ENCODE assay signal across 21 cellular contexts in the genomic region with DNA sequence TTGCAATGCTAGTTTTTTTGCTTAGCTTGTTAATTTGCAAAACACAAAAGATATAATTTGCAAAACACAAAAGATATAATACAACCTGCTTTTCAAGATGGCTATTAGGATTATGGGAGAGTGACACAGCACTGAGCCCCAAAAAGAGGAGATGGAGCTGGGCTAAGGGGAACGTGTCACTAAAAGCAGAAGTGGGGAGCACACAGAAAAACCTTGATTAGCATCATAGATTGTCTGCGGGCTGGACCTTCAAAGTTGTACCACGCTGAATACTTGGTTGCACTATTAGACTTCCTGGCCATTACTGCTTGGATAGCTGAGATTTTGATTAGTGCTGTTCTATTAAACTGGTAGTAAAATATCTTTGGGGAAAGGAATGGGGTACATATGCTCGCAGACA. TPM values are rescaled to one million over a fixed set of nuclear protein-coding genes. Genes with fewer than 3 reads are reported as not detected.
DNase-seq lines count a peak whose midpoint lies in the region; ATAC-seq, FAIRE-seq and TF ChIP-seq lines count a peak whose summit lies in the region.
"Had no signal": no experiment of that assay in that cellular context is flagged by ENCODE, and none has a peak within 500 bp of the region (broad histone marks: within the 10 kb centered on the region; RNA-seq: fewer than 3 reads in every experiment).

No MANE protein-coding gene starts in this region.

- no peak for DNase-seq in HTR-8/SVneo (ENCODE audit: insufficient read length, low spot score)
- no peak for DNase-seq in K562 (ENCODE audit: extremely low read depth in 1 of 4, low spot score in 3 of 4)
- no peak for DNase-seq in osteocyte (ENCODE audit: extremely low spot score, unreplicated experiment)
- no peak for DNase-seq in neural progenitor cell (ENCODE audit: low spot score)
- DNase-seq: AML-193; Caco-2; CD4-positive, alpha-beta T cell; GOT3; H7; HFFc6; KBM-7 had no signal

- TF ChIP-seq CTCF in K562 (IDR thresholded peaks at IDR 0.05 in 2 of 3, conservative IDR thresholded peaks at IDR 0.05 in 1 of 3; ENCODE audit: insufficient read depth in 2 of 3, low read depth in 1 of 3, low read length in 3 of 3): no peak
- no peak for TF ChIP-seq CTCF in nephron (IDR thresholded peaks at IDR 0.05; ENCODE audit: unreplicated experiment in 3 of 3)
- no peak for TF ChIP-seq CTCF in osteocyte (IDR thresholded peaks at IDR 0.05)
- no peak for TF ChIP-seq CTCF in neural progenitor cell (IDR thresholded peaks at IDR 0.05)

- H3K4me3 Mint-ChIP-seq in nephron (no peak overlapping the region), osteocyte (ENCODE audit: unreplicated experiment) (no peak overlapping the region), neural progenitor cell (no peak overlapping the region)
- H3K4me3 Mint-ChIP-seq: CD4-positive, alpha-beta T cell; HFFc6 had no signal

- no peak for ATAC-seq in K562
- ATAC-seq in GM19463 (IDR thresholded peaks at IDR 0.05; ENCODE audit: unreplicated experiment): no peak
- ATAC-seq: HCT116 had no signal

- peaks cover 33% of the 10 kb centered on the region for H3K36me3 ChIP-seq in K562 (ENCODE audit: control insufficient read depth, insufficient read depth, low read length)
- no peaks in the 10 kb centered on the region for H3K36me3 ChIP-seq in neural progenitor cell

- H3K27ac Mint-ChIP-seq in nephron (peak overlapping the region in 2 of 3 experiments; percentile 43 to 77), osteocyte (ENCODE audit: unreplicated experiment) (no peak overlapping the region), neural progenitor cell (no peak overlapping the region)
- H3K27ac Mint-ChIP-seq: CD4-positive, alpha-beta T cell; HFFc6 had no signal

- no peak for TF ChIP-seq RAD21 in K562 (CRISPR knock-in tag; conservative IDR thresholded peaks at IDR 0.05 in 1 of 2, IDR thresholded peaks at IDR 0.05 in 1 of 2)

- in situ Hi-C loops in K562 (cut with MboI): no loop called here

- H3K9me3 ChIP-seq in K562 (replicated peaks; ENCODE audit: control insufficient read depth, insufficient read depth, low read depth, low read length) (no peaks in the 10 kb centered on the region), neural progenitor cell (ENCODE audit: low read depth) (no peaks in the 10 kb centered on the region)
- H3K9me3 ChIP-seq: Caco-2 had no signal

- H2AFZ ChIP-seq in K562 (ENCODE audit: low read depth, low read length): no peak overlapping the region
- no peak overlapping the region for H2AFZ ChIP-seq in neural progenitor cell (replicated peaks)

- no peak for TF ChIP-seq POLR2A in K562 (conservative IDR thresholded peaks at IDR 0.05)

- H3K27me3 Mint-ChIP-seq in nephron (ENCODE audit: low read depth) (no peaks in the 10 kb centered on the region), osteocyte (ENCODE audit: unreplicated experiment) (peaks cover 2% of the 10 kb centered on the region), neural progenitor cell (ENCODE audit: insufficient read depth, low read depth) (peaks cover 3% of the 10 kb centered on the region)

- no TSS peak for BruUV-seq in K562 (replicated peaks; lab: Mats Ljungman, UMichigan)

- CTCF ChIA-PET in K562 (lab: Yijun Ruan, JAX; ENCODE audit: low intra/inter-chr PET ratio): no interaction called here

- H3K4me1 ChIP-seq in K562 (replicated peaks in 1 of 2; ENCODE audit: control insufficient read depth in 2 of 2, insufficient read depth in 2 of 2, low read length in 2 of 2) (no peaks in the 10 kb centered on the region), neural progenitor cell (no peaks in the 10 kb centered on the region)
- H3K4me1 ChIP-seq: Caco-2 had no signal

- no peak overlapping the region for H3K9ac ChIP-seq in K562 (ENCODE audit: insufficient read depth in 1 of 2, low read depth in 2 of 2, low read length in 2 of 2)
- no peak overlapping the region for H3K9ac ChIP-seq in neural progenitor cell

- H3K4me1 Mint-ChIP-seq in nephron (peaks cover 27% of the 10 kb centered on the region), osteocyte (ENCODE audit: unreplicated experiment) (peaks cover 22% of the 10 kb centered on the region), neural progenitor cell (peaks cover 14% of the 10 kb centered on the region)

- H3K36me3 Mint-ChIP-seq in nephron (ENCODE audit: low read depth): peaks cover 21% of the 10 kb centered on the region
- no peaks in the 10 kb centered on the region for H3K36me3 Mint-ChIP-seq in osteocyte (ENCODE audit: unreplicated experiment)
- no peaks in the 10 kb centered on the region for H3K36me3 Mint-ChIP-seq in neural progenitor cell

- H3K4me3 ChIP-seq in K562 (no peak overlapping the region), neural progenitor cell (no peak overlapping the region)

- FAIRE-seq in HTR-8/SVneo (lab: Jason Lieb, UNC): peak; percentile 13
- FAIRE-seq in K562 (lab: Jason Lieb, UNC): no peak
- FAIRE-seq: A204.1, D721Med, G401.6 had no signal

- H3K27me3 ChIP-seq in K562 (ENCODE audit: control insufficient read depth in 2 of 2, insufficient read depth in 2 of 2, low read length in 2 of 2) (no peaks in the 10 kb centered on the region), neural progenitor cell (no peaks in the 10 kb centered on the region)

- POLR2A ChIA-PET in K562 (lab: Yijun Ruan, JAX): interaction anchor here (1.1 kb wide), 1 partner anchor 16 kb away, joined by 5 read pairs; no protein-coding TSS in a partner anchor

- intact Hi-C loops in K562 (cut with micrococcal nuclease): no loop called here

- peaks cover 4% of the 10 kb centered on the region for H3K9me3 Mint-ChIP-seq in nephron
- no peaks in the 10 kb centered on the region for H3K9me3 Mint-ChIP-seq in osteocyte (ENCODE audit: unreplicated experiment)
- H3K9me3 Mint-ChIP-seq in neural progenitor cell: peaks cover 6% of the 10 kb centered on the region
- H3K9me3 Mint-ChIP-seq: CD4-positive, alpha-beta T cell; HFFc6 had no signal

- no peak for TF ChIP-seq EP300 in K562 (IDR thresholded peaks at IDR 0.05; ENCODE audit: low read length)

- WGBS in K562 (ENCODE audit: insufficient coverage, low coverage, missing lambda C conversion rate): 30% methylated on average over 4 of the region's 4 CpGs

- no peaks in the 10 kb centered on the region for H3F3A ChIP-seq in neural progenitor cell (ENCODE audit: low read depth)

- H3K79me2 ChIP-seq in K562 (ENCODE audit: control insufficient read depth, insufficient read depth, low read length) (peaks cover 63% of the 10 kb centered on the region), neural progenitor cell (ENCODE audit: low read depth) (no peaks in the 10 kb centered on the region)

- H4K20me1 ChIP-seq in K562 (replicated peaks; ENCODE audit: control insufficient read depth, insufficient read depth, low read length) (no peaks in the 10 kb centered on the region), neural progenitor cell (ENCODE audit: low read depth) (no peaks in the 10 kb centered on the region)

- H3K27ac ChIP-seq in K562 (ENCODE audit: extremely low read depth, low read depth, low read length): no peak overlapping the region
- no peak overlapping the region for H3K27ac ChIP-seq in neural progenitor cell
- H3K27ac ChIP-seq: C4-2B had no signal

- no peaks in the 10 kb centered on the region for H3K9me1 ChIP-seq in K562 (ENCODE audit: control insufficient read depth, insufficient read depth, low read length)

- H3K4me2 ChIP-seq in K562 (ENCODE audit: insufficient read depth, low read length) (no peak overlapping the region), neural progenitor cell (no peak overlapping the region)

RNA-seq across cellular contexts. Expression of gene KCNJ16, which starts 36.2 kb away (rescaled TPM):
- total RNA-seq in K562 (2011; cell fraction: chromatin; rRNA removed; ENCODE audit: low replicate concordance): 0.33 TPM in 1 of 2 replicates, not detected in the other
- not detected in 2 replicates for total RNA-seq in K562 (2011; cell fraction: nucleolus; rRNA removed)
- 0.23 TPM in 1 of 2 replicates, not detected in the other for total RNA-seq in K562 (2011; cell fraction: nucleoplasm; rRNA removed)
- total RNA-seq in K562 (2014; rRNA removed) (0.04 TPM in 1 of 2 replicates, not detected in the other), K562 (2014; rRNA removed; fragmentation: Illumina TruSeq; extraction: Trizol) (0.06 and 0.07 TPM in 2 replicates), K562 (2015; rRNA removed; fragmentation: Illumina TruSeq; extraction: Trizol) (not detected in 2 replicates), K562 (2021) (0.04 TPM in 1 of 2 replicates, not detected in the other), osteocyte (not detected in 2 replicates), neural progenitor cell (ENCODE audit: low replicate concordance) (not detected in 2 replicates)
- polyA plus RNA-seq in K562 (2011; rRNA removed) (not detected in 2 replicates), K562 (2014; fragmentation: Illumina TruSeq; extraction: Trizol) (not detected in 2 replicates), K562 (2014; fragmentation: Nextera tagmentation; extraction: Ambion mirVana) (under 1 TPM; 0.28 to 0.75 TPM), K562 (2014; rRNA removed) (0.01 TPM in 1 of 2 replicates, not detected in the other)
- not detected in 2 replicates for polyA plus RNA-seq in K562 (2011; cell fraction: cytosol; rRNA removed)
- polyA plus RNA-seq in K562 (2011; cell fraction: nucleus; rRNA removed): not detected in 2 replicates
- 0.61 and 1.3 TPM in 2 replicates for polyA plus RNA-seq in K562 (2012)
- not detected in 2 replicates for polyA minus RNA-seq in K562 (2011; rRNA and poly(A)+ RNA removed)
- polyA minus RNA-seq in K562 (2011; cell fraction: cytosol; rRNA and poly(A)+ RNA removed): not detected in 2 replicates
- polyA minus RNA-seq in K562 (2011; cell fraction: nucleus; rRNA and poly(A)+ RNA removed): not detected in 2 replicates
- total RNA-seq: CD4-positive, alpha-beta T cell; HFFc6; HT-29; IMR-90 had no signal
- polyA plus RNA-seq: BJ, IMR-90 had no signal

RNA-seq across cellular contexts. Expression of gene KCNJ2, which starts 58.1 kb away (rescaled TPM):
- total RNA-seq in K562 (2011; cell fraction: chromatin; rRNA removed; ENCODE audit: low replicate concordance): 0.12 TPM in 1 of 2 replicates, not detected in the other
- total RNA-seq in K562 (2011; cell fraction: nucleolus; rRNA removed): not detected in 2 replicates
- total RNA-seq in K562 (2011; cell fraction: nucleoplasm; rRNA removed): not detected in 2 replicates
- total RNA-seq in K562 (2014; rRNA removed) (not detected in 2 replicates), K562 (2014; rRNA removed; fragmentation: Illumina TruSeq; extraction: Trizol) (not detected in 2 replicates), K562 (2015; rRNA removed; fragmentation: Illumina TruSeq; extraction: Trizol) (not detected in 2 replicates), K562 (2021) (not detected in 2 replicates), osteocyte (not detected in 2 replicates), neural progenitor cell (ENCODE audit: low replicate concordance) (0.62 and 1.1 TPM in 2 replicates)
- polyA plus RNA-seq in K562 (2011; rRNA removed) (not detected in 2 replicates), K562 (2014; fragmentation: Illumina TruSeq; extraction: Trizol) (not detected in 2 replicates), K562 (2014; fragmentation: Nextera tagmentation; extraction: Ambion mirVana) (not detected), K562 (2014; rRNA removed) (not detected in 2 replicates)
- polyA plus RNA-seq in K562 (2011; cell fraction: cytosol; rRNA removed): not detected in 2 replicates
- not detected in 2 replicates for polyA plus RNA-seq in K562 (2011; cell fraction: nucleus; rRNA removed)
- not detected in 2 replicates for polyA plus RNA-seq in K562 (2012)
- 0.04 TPM in 1 of 2 replicates, not detected in the other for polyA minus RNA-seq in K562 (2011; rRNA and poly(A)+ RNA removed)
- polyA minus RNA-seq in K562 (2011; cell fraction: cytosol; rRNA and poly(A)+ RNA removed): not detected in 2 replicates
- not detected in 2 replicates for polyA minus RNA-seq in K562 (2011; cell fraction: nucleus; rRNA and poly(A)+ RNA removed)
- total RNA-seq: CD4-positive, alpha-beta T cell had no signal

Comparison
In these comparisons a context has a peak if more than half of its experiments do, and no peak if none do; other contexts are left out.
1. H3K27ac Mint-ChIP-seq: peak in nephron (2 of 3); none in osteocyte (single experiment) and neural progenitor cell (single experiment).